1 cellular context compared by ENCODE assay signal in the genomic region with DNA sequence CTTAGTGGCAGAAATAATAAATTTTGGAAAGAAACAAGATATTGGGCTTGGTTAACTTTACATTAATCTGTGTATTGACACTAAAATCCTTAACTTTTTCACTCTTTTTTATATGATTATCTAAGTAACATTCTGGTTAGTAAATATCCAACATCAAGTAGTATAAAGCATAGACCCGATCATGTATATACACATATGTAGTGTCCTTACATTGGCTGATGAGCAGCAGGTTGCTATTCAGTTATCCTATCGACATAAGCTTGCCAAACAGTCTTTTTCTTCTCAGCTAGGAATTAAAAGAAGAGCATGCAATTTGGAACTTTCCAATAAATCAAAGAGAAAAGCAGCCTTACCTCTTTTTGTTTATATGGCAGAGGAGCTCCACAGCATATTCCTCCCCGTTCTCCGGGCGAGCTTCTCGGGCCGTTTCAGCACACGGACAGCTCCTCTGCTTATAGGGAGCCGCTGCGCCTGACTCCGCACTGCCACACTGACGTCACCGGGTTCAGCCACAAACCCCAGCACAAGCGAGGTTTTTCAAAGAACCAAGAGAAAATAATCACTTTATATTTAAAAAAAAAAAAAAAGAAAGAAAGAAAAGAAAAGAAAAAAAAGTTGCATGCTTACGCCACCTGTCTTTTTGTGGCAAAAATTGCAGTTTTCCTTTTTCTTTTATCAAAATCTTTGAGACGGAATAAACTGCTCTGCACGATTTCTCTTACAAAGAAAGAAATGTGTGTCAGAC.
TF ChIP-seq lines count a peak whose summit lies in the region.

A gene with protein sequence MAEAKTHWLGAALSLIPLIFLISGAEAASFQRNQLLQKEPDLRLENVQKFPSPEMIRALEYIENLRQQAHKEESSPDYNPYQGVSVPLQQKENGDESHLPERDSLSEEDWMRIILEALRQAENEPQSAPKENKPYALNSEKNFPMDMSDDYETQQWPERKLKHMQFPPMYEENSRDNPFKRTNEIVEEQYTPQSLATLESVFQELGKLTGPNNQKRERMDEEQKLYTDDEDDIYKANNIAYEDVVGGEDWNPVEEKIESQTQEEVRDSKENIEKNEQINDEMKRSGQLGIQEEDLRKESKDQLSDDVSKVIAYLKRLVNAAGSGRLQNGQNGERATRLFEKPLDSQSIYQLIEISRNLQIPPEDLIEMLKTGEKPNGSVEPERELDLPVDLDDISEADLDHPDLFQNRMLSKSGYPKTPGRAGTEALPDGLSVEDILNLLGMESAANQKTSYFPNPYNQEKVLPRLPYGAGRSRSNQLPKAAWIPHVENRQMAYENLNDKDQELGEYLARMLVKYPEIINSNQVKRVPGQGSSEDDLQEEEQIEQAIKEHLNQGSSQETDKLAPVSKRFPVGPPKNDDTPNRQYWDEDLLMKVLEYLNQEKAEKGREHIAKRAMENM (minus strand): TSS at position 430 of the 745 bp plus-strand sequence. CDS start 3,079 bp downstream, outside the sequence.

TF ChIP-seq in HepG2, 621 proteins besides CTCF, POLR2A, EP300 and RAD21 (continued from another document and continues in another):
- TF ChIP-seq ZNF766 (CRISPR knock-in tag; IDR thresholded peaks at IDR 0.05; ENCODE audit: borderline replicate concordance) (0 out of 2 replicates have a peak, but pooled peaks have one; percentile 35), ZNF441 (CRISPR knock-in tag; IDR thresholded peaks at IDR 0.05; ENCODE audit: borderline replicate concordance) (peak; percentile 82), FLYWCH1 (CRISPR knock-in tag; IDR thresholded peaks at IDR 0.05) (no peak), NONO (IDR thresholded peaks at IDR 0.05) (no peak), NONO (CRISPR knock-in tag; conservative IDR thresholded peaks at IDR 0.05) (no peak), ZSCAN25 (CRISPR knock-in tag; IDR thresholded peaks at IDR 0.05) (peak; percentile 40; the same call in 1 of the 2 replicates), MBNL3 (CRISPR knock-in tag; conservative IDR thresholded peaks at IDR 0.05) (no peak), KAT2B (IDR thresholded peaks at IDR 0.05; ENCODE audit: borderline replicate concordance, low read depth, low read length) (no peak), NPAS2 (CRISPR knock-in tag; IDR thresholded peaks at IDR 0.05; ENCODE audit: borderline replicate concordance) (no peak), ZBTB34 (CRISPR knock-in tag; IDR thresholded peaks at IDR 0.05) (no peak), SAP130 (CRISPR knock-in tag; IDR thresholded peaks at IDR 0.05; ENCODE audit: low read depth) (peak; percentile 49), AHR (CRISPR knock-in tag; IDR thresholded peaks at IDR 0.05) (0 out of 2 replicates have a peak, but pooled peaks have one; percentile 35), CREBL2 (CRISPR knock-in tag; IDR thresholded peaks at IDR 0.05; ENCODE audit: borderline replicate concordance) (no peak), ZBTB14 (CRISPR knock-in tag; IDR thresholded peaks at IDR 0.05) (no peak), ZNF230 (CRISPR knock-in tag; IDR thresholded peaks at IDR 0.05) (no peak), NR2F2 (IDR thresholded peaks at IDR 0.05; ENCODE audit: borderline replicate concordance, low read depth) (no peak), SIX1 (CRISPR knock-in tag; IDR thresholded peaks at IDR 0.05; ENCODE audit: borderline replicate concordance) (no peak), CHD4 (IDR thresholded peaks at IDR 0.05; ENCODE audit: borderline replicate concordance, low read length) (no peak), THAP11 (CRISPR knock-in tag; IDR thresholded peaks at IDR 0.05) (no peak), ZNF878 (CRISPR knock-in tag; IDR thresholded peaks at IDR 0.05) (no peak), RFXAP (CRISPR knock-in tag; IDR thresholded peaks at IDR 0.05; ENCODE audit: borderline replicate concordance) (0 out of 2 replicates have a peak, but pooled peaks have one; percentile 46), IRX3 (CRISPR knock-in tag; IDR thresholded peaks at IDR 0.05; ENCODE audit: borderline replicate concordance, low read depth) (no peak), ZFP37 (CRISPR knock-in tag; IDR thresholded peaks at IDR 0.05; ENCODE audit: borderline replicate concordance) (peak; percentile 54; the same call in 1 of the 2 replicates), DZIP1 (CRISPR knock-in tag; IDR thresholded peaks at IDR 0.05) (no peak), ZNF431 (CRISPR knock-in tag; IDR thresholded peaks at IDR 0.05; ENCODE audit: borderline replicate concordance, low read depth) (no peak), KDM1A (CRISPR knock-in tag; IDR thresholded peaks at IDR 0.05) (no peak), PLRG1 (conservative IDR thresholded peaks at IDR 0.05) (no peak), FOSL2 (CRISPR knock-in tag; IDR thresholded peaks at IDR 0.05) (peak; percentile 61), MED8 (CRISPR knock-in tag; IDR thresholded peaks at IDR 0.05; ENCODE audit: insufficient replicate concordance) (no peak), IRF2 (CRISPR knock-in tag; IDR thresholded peaks at IDR 0.05) (0 out of 2 replicates have a peak, but pooled peaks have one; percentile 36), ZNF282 (IDR thresholded peaks at IDR 0.05; ENCODE audit: partially characterized antibody) (no peak), ZNF605 (CRISPR knock-in tag; IDR thresholded peaks at IDR 0.05) (peak; percentile 66; the same call in 1 of the 2 replicates), SMARCC2 (IDR thresholded peaks at IDR 0.05) (no peak), PHF8 (CRISPR knock-in tag; IDR thresholded peaks at IDR 0.05) (no peak), PLSCR1 (CRISPR knock-in tag; IDR thresholded peaks at IDR 0.05; ENCODE audit: borderline replicate concordance) (no peak), NR1H2 (CRISPR knock-in tag; IDR thresholded peaks at IDR 0.05; ENCODE audit: borderline replicate concordance, low read depth) (no peak), TFDP2 (CRISPR knock-in tag; IDR thresholded peaks at IDR 0.05) (no peak), ZSCAN9 (CRISPR knock-in tag; IDR thresholded peaks at IDR 0.05; ENCODE audit: borderline replicate concordance) (peak; percentile 61; the same call in 1 of the 2 replicates), RBM39 (IDR thresholded peaks at IDR 0.05; ENCODE audit: low read depth, low read length, poor library complexity, severe bottlenecking) (no peak), SIN3B (IDR thresholded peaks at IDR 0.05; ENCODE audit: low read length) (no peak), KDM2A (CRISPR knock-in tag; IDR thresholded peaks at IDR 0.05; ENCODE audit: borderline replicate concordance, low read depth) (peak; percentile 64; the same call in 1 of the 2 replicates), KLF15 (CRISPR knock-in tag; IDR thresholded peaks at IDR 0.05; ENCODE audit: borderline replicate concordance) (no peak)
- TF ChIP-seq, protein P1, sequence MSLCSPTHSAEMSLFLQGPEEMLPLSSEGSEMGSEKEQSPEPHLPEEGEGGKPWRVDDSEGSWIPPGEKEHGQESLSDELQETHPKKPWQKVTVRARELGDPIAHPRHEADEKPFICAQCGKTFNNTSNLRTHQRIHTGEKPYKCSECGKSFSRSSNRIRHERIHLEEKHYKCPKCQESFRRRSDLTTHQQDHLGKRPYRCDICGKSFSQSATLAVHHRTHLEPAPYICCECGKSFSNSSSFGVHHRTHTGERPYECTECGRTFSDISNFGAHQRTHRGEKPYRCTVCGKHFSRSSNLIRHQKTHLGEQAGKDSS (CRISPR knock-in tag; IDR thresholded peaks at IDR 0.05; ENCODE audit: borderline replicate concordance, low read depth), result no peak
- TF ChIP-seq, protein P2, sequence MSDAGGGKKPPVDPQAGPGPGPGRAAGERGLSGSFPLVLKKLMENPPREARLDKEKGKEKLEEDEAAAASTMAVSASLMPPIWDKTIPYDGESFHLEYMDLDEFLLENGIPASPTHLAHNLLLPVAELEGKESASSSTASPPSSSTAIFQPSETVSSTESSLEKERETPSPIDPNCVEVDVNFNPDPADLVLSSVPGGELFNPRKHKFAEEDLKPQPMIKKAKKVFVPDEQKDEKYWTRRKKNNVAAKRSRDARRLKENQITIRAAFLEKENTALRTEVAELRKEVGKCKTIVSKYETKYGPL (CRISPR knock-in tag; IDR thresholded peaks at IDR 0.05), result 0 out of 2 replicates have a peak, but pooled peaks have one; percentile 69
- TF ChIP-seq, protein P3, sequence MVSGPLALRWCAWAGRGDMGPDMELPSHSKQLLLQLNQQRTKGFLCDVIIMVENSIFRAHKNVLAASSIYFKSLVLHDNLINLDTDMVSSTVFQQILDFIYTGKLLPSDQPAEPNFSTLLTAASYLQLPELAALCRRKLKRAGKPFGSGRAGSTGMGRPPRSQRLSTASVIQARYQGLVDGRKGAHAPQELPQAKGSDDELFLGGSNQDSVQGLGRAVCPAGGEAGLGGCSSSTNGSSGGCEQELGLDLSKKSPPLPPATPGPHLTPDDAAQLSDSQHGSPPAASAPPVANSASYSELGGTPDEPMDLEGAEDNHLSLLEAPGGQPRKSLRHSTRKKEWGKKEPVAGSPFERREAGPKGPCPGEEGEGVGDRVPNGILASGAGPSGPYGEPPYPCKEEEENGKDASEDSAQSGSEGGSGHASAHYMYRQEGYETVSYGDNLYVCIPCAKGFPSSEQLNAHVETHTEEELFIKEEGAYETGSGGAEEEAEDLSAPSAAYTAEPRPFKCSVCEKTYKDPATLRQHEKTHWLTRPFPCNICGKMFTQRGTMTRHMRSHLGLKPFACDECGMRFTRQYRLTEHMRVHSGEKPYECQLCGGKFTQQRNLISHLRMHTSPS (CRISPR knock-in tag; IDR thresholded peaks at IDR 0.05; ENCODE audit: low read depth), result no peak
- TF ChIP-seq, protein P4, sequence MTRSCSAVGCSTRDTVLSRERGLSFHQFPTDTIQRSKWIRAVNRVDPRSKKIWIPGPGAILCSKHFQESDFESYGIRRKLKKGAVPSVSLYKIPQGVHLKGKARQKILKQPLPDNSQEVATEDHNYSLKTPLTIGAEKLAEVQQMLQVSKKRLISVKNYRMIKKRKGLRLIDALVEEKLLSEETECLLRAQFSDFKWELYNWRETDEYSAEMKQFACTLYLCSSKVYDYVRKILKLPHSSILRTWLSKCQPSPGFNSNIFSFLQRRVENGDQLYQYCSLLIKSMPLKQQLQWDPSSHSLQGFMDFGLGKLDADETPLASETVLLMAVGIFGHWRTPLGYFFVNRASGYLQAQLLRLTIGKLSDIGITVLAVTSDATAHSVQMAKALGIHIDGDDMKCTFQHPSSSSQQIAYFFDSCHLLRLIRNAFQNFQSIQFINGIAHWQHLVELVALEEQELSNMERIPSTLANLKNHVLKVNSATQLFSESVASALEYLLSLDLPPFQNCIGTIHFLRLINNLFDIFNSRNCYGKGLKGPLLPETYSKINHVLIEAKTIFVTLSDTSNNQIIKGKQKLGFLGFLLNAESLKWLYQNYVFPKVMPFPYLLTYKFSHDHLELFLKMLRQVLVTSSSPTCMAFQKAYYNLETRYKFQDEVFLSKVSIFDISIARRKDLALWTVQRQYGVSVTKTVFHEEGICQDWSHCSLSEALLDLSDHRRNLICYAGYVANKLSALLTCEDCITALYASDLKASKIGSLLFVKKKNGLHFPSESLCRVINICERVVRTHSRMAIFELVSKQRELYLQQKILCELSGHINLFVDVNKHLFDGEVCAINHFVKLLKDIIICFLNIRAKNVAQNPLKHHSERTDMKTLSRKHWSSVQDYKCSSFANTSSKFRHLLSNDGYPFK (CRISPR knock-in tag; IDR thresholded peaks at IDR 0.05; ENCODE audit: borderline replicate concordance), result no peak
